10 cellular contexts compared by ENCODE assay signal in genomic region chr12:67456281-67456918, GRCh38.
DNase-seq lines count a peak whose midpoint lies in the region; ATAC-seq and TF ChIP-seq lines count a peak whose summit lies in the region.
"Had no signal": no experiment of that assay in that cellular context is flagged by ENCODE, and none has a peak within 500 bp of the region (broad histone marks: within the 10 kb centered on the region; RNA-seq: fewer than 3 reads in every experiment).

No MANE protein-coding gene starts in this region.

- no peaks in the 10 kb centered on the region for H3K9me3 Mint-ChIP-seq in nephron
- peaks cover 7% of the 10 kb centered on the region for H3K9me3 Mint-ChIP-seq in activated naive CD8-positive, alpha-beta T cell treated with anti-CD3 and anti-CD28 coated beads for 36 hours

- H3K36me3 ChIP-seq in brain microvascular endothelial cell (replicated peaks) = no peaks in the 10 kb centered on the region

- H3K4me3 ChIP-seq in brain microvascular endothelial cell (ENCODE audit: low read depth, low read length) = no peak overlapping the region
- H3K4me3 ChIP-seq: skin epidermis had no signal

- H3K27me3 ChIP-seq in brain microvascular endothelial cell (replicated peaks) = no peaks in the 10 kb centered on the region

- peak overlapping the region; percentile 44 to 76 (median 57) for H3K27ac Mint-ChIP-seq in nephron
- no peak overlapping the region for H3K27ac Mint-ChIP-seq in activated naive CD8-positive, alpha-beta T cell treated with anti-CD3 and anti-CD28 coated beads for 36 hours

- TF ChIP-seq CTCF in brain microvascular endothelial cell (IDR thresholded peaks at IDR 0.05; ENCODE audit: low read depth, low read length, missing control alignments) (no peak), nephron (IDR thresholded peaks at IDR 0.05; ENCODE audit: unreplicated experiment in 3 of 3) (no peak)

- no peak for ATAC-seq in GM19324 (IDR thresholded peaks at IDR 0.05; ENCODE audit: low FRiP score, unreplicated experiment)
- no peak for ATAC-seq in HG03342 (IDR thresholded peaks at IDR 0.05; ENCODE audit: unreplicated experiment)

- no peak overlapping the region for H3K4me3 Mint-ChIP-seq in nephron
- H3K4me3 Mint-ChIP-seq in activated naive CD8-positive, alpha-beta T cell treated with anti-CD3 and anti-CD28 coated beads for 36 hours = no peak overlapping the region

- H3K27ac ChIP-seq in brain microvascular endothelial cell = no peak overlapping the region

- in situ Hi-C loops in brain microvascular endothelial cell (cut with HindIII; ENCODE audit: low pct_ligation_motif_present, low sequenced_read_pairs) = no loop called here

- H3K36me3 Mint-ChIP-seq in nephron (ENCODE audit: low read depth) = no peaks in the 10 kb centered on the region
- H3K36me3 Mint-ChIP-seq in activated naive CD8-positive, alpha-beta T cell treated with anti-CD3 and anti-CD28 coated beads for 36 hours = peaks cover 4% of the 10 kb centered on the region

- peaks cover 6% of the 10 kb centered on the region for H3K27me3 Mint-ChIP-seq in nephron (ENCODE audit: low read depth)
- peaks cover 10% of the 10 kb centered on the region for H3K27me3 Mint-ChIP-seq in activated naive CD8-positive, alpha-beta T cell treated with anti-CD3 and anti-CD28 coated beads for 36 hours

- DNase-seq in DMS 273 treated with DMSO at 0.1 percent for 48 hours (lab: John Stamatoyannopoulos, UW) (peak; percentile 80), NCI-H1105 (lab: John Stamatoyannopoulos, UW) (peak; percentile 63), brain microvascular endothelial cell (peak; percentile 65)
- no peak for DNase-seq in activated naive CD8-positive, alpha-beta T cell treated with anti-CD3 and anti-CD28 coated beads for 36 hours
- DNase-seq in activated naive CD4-positive, alpha-beta T cell treated with anti-CD3 and anti-CD28 coated beads, Interleukin-2, amount 50 U/mL, for 16 hours = no peak
- DNase-seq: NCI-H526 had no signal

- H3K4me1 Mint-ChIP-seq in nephron = peaks cover 45% of the 10 kb centered on the region
- peaks cover 25% of the 10 kb centered on the region for H3K4me1 Mint-ChIP-seq in activated naive CD8-positive, alpha-beta T cell treated with anti-CD3 and anti-CD28 coated beads for 36 hours

Comparison
In these comparisons a context has a peak if more than half of its experiments do, and no peak if none do; other contexts are left out.
1. DNase-seq: peak in DMS 273 treated with DMSO at 0.1 percent for 48 hours (single experiment), NCI-H1105 (single experiment) and brain microvascular endothelial cell (single experiment); none in activated naive CD8-positive, alpha-beta T cell treated with anti-CD3 and anti-CD28 coated beads for 36 hours (single experiment) and activated naive CD4-positive, alpha-beta T cell treated with anti-CD3 and anti-CD28 coated beads, Interleukin-2, amount 50 U/mL, for 16 hours (single experiment).